Comparison of ENCODE assay signal across 12 cellular contexts in genomic region chr16:12090162-12090552, GRCh38.
DNase-seq lines count a peak whose midpoint lies in the region; ATAC-seq and TF ChIP-seq lines count a peak whose summit lies in the region.
"Had no signal": no experiment of that assay in that cellular context is flagged by ENCODE, and none has a peak within 500 bp of the region (broad histone marks: within the 10 kb centered on the region; RNA-seq: fewer than 3 reads in every experiment).

No MANE protein-coding gene starts in this region.

- no peaks in the 10 kb centered on the region for H3K36me3 Mint-ChIP-seq in activated T-helper 17 cell treated with anti-CD3 and anti-CD28 coated beads, Interleukin-2, amount 50 U/mL, for 72 hours (ENCODE audit: low read depth)
- H3K36me3 Mint-ChIP-seq: activated naive CD4-positive, alpha-beta T cell treated with anti-CD3 and anti-CD28 coated beads, Interleukin-2, amount 50 U/mL, for 72 hours had no signal

- H3K27me3 ChIP-seq in iPS DF 6.9 (ENCODE audit: control insufficient read depth, insufficient read depth, low read length) (peaks cover 8% of the 10 kb centered on the region; the same call in 1 of the 2 replicates), smooth muscle cell (ENCODE audit: low read depth) (no peaks in the 10 kb centered on the region)
- H3K27me3 ChIP-seq: uterus had no signal

- no peaks in the 10 kb centered on the region for H3K27me3 Mint-ChIP-seq in activated T-helper 17 cell treated with anti-CD3 and anti-CD28 coated beads, Interleukin-2, amount 50 U/mL, for 72 hours

- H3K9ac ChIP-seq in smooth muscle cell (ENCODE audit: low read depth), result no peak overlapping the region

- no peak overlapping the region for H2AFZ ChIP-seq in smooth muscle cell (ENCODE audit: low read depth)

- H4K20me1 ChIP-seq in smooth muscle cell (ENCODE audit: low read depth), result peaks cover 12% of the 10 kb centered on the region

- peaks cover 4% of the 10 kb centered on the region for H3F3A ChIP-seq in smooth muscle cell (ENCODE audit: low read depth)

- H3K9me3 Mint-ChIP-seq in activated T-helper 17 cell treated with anti-CD3 and anti-CD28 coated beads, Interleukin-2, amount 50 U/mL, for 72 hours, result no peaks in the 10 kb centered on the region
- H3K9me3 Mint-ChIP-seq: activated naive CD4-positive, alpha-beta T cell treated with anti-CD3 and anti-CD28 coated beads, Interleukin-2, amount 50 U/mL, for 72 hours had no signal

- WGBS in iPS DF 6.9 (ENCODE audit: insufficient coverage, insufficient read length), result no CpG with 5 or more reads among the region's 14 CpGs
- 58% methylated on average over 14 of the region's 14 CpGs for WGBS in smooth muscle cell (ENCODE audit: low lambda C conversion rate)

- peak overlapping the region; percentile 86 for H3K27ac Mint-ChIP-seq in activated T-helper 17 cell treated with anti-CD3 and anti-CD28 coated beads, Interleukin-2, amount 50 U/mL, for 72 hours

- peak overlapping the region; percentile 32; the same call in 1 of the 2 replicates for H3K4me3 ChIP-seq in iPS DF 6.9 (ENCODE audit: low read length)
- H3K4me3 ChIP-seq in smooth muscle cell, result peak overlapping the region; percentile 26
- H3K4me3 ChIP-seq: mucosa of descending colon had no signal

- no peak for TF ChIP-seq CTCF in smooth muscle cell (IDR thresholded peaks at IDR 0.05; ENCODE audit: borderline replicate concordance, insufficient read depth, poor library complexity, severe bottlenecking)

- no peaks in the 10 kb centered on the region for H3K9me3 ChIP-seq in iPS DF 6.9 (ENCODE audit: control insufficient read depth, insufficient read depth, low read length)
- no peaks in the 10 kb centered on the region for H3K9me3 ChIP-seq in smooth muscle cell (replicated peaks; ENCODE audit: low read depth)
- H3K9me3 ChIP-seq: mucosa of descending colon, uterus had no signal

- ATAC-seq in activated T-helper 17 cell treated with anti-CD3 and anti-CD28 coated beads, Interleukin-2, amount 50 U/mL, for 72 hours (replicated peaks), result no peak
- no peak for ATAC-seq in activated CD4-positive, CD25-positive, alpha-beta regulatory T cell treated with anti-CD3 and anti-CD28 coated beads, Interleukin-2, amount 50 U/mL, for 24 hours

- H3K4me1 ChIP-seq in iPS DF 6.9 (ENCODE audit: control insufficient read depth, insufficient read depth, low read length) (no peaks in the 10 kb centered on the region), smooth muscle cell (ENCODE audit: low read depth) (peaks cover 8% of the 10 kb centered on the region)
- H3K4me1 ChIP-seq: uterus had no signal

- H3K27ac ChIP-seq in iPS DF 6.9 (ENCODE audit: low read length) (no peak overlapping the region), smooth muscle cell (ENCODE audit: low read depth) (no peak overlapping the region)
- H3K27ac ChIP-seq: uterus had no signal

- H3K4me2 ChIP-seq in smooth muscle cell, result peak overlapping the region; percentile 80

- peaks cover 12% of the 10 kb centered on the region for H3K4me1 Mint-ChIP-seq in activated T-helper 17 cell treated with anti-CD3 and anti-CD28 coated beads, Interleukin-2, amount 50 U/mL, for 72 hours

- H3K79me2 ChIP-seq in smooth muscle cell (ENCODE audit: low read depth), result no peaks in the 10 kb centered on the region

- no peaks in the 10 kb centered on the region for H3K36me3 ChIP-seq in iPS DF 6.9 (ENCODE audit: control insufficient read depth, insufficient read depth, low read length)
- no peaks in the 10 kb centered on the region for H3K36me3 ChIP-seq in smooth muscle cell (ENCODE audit: low read depth)
- H3K36me3 ChIP-seq: uterus had no signal

- peak overlapping the region; percentile 79 for H3K4me3 Mint-ChIP-seq in activated T-helper 17 cell treated with anti-CD3 and anti-CD28 coated beads, Interleukin-2, amount 50 U/mL, for 72 hours

- peak; percentile 26 for DNase-seq in activated CD4-positive, CD25-positive, alpha-beta regulatory T cell treated with anti-CD3 and anti-CD28 coated beads, Interleukin-2, amount 50 U/mL, for 72 hours
- DNase-seq in activated CD4-positive, CD25-positive, alpha-beta regulatory T cell (lab: John Stamatoyannopoulos, UW), result no peak
- DNase-seq in iPS DF 6.9 (ENCODE audit: low read depth, low spot score), result no peak
- no peak for DNase-seq in smooth muscle cell (lab: John Stamatoyannopoulos, UW; ENCODE audit: unreplicated experiment)
- DNase-seq in SHP77 (lab: John Stamatoyannopoulos, UW), result no peak
- no peak for DNase-seq in HuH-7.5 (ENCODE audit: low spot score)
- DNase-seq: NCI-H510A treated with DMSO at 0.1 percent for 48 hours had no signal
